In genomic region chr14:89314274-89314673, GRCh38 we compare ENCODE assay signal across 14 cellular contexts.
"Had no signal": no experiment of that assay in that cellular context is flagged by ENCODE, and none has a peak within 500 bp of the region (broad histone marks: within the 10 kb centered on the region; RNA-seq: fewer than 3 reads in every experiment).

No MANE protein-coding gene starts in this region.

- H3K4me3 Mint-ChIP-seq: activated naive CD4-positive, alpha-beta T cell treated with anti-CD3 and anti-CD28 coated beads, Interleukin-2, amount 10 ng/mL, durations not matched to agents 7 days and 5 days; effector memory CD8-positive, alpha-beta T cell; nephron had no signal

- H3K27me3 Mint-ChIP-seq: activated naive CD4-positive, alpha-beta T cell treated with anti-CD3 and anti-CD28 coated beads, Interleukin-2, amount 10 ng/mL, durations not matched to agents 7 days and 5 days; effector memory CD8-positive, alpha-beta T cell had no signal

- DNase-seq: activated CD4-positive, alpha-beta T cell treated with anti-CD3 and anti-CD28 coated beads for 4 hours; activated CD4-positive, alpha-beta T cell treated with anti-CD3 and anti-CD28 coated beads, Interleukin-2, amount 50 U/mL, for 4 hours; activated gamma-delta T cell; activated naive CD4-positive, alpha-beta T cell treated with anti-CD3 and anti-CD28 coated beads, Interleukin-2, amount 10 ng/mL, durations not matched to agents 7 days and 5 days; effector memory CD8-positive, alpha-beta T cell; foreskin melanocyte; islet precursor cell; left ventricle myocardium superior; posterior cingulate gyrus; right cardiac atrium; spleen; stimulated activated naive CD4-positive, alpha-beta T cell treated with Interleukin-2 at 50 U/mL for 16 hours had no signal

- ATAC-seq: effector memory CD8-positive, alpha-beta T cell; esophagus mucosa; left ventricle myocardium superior; right cardiac atrium had no signal

- H3K27ac Mint-ChIP-seq: effector memory CD8-positive, alpha-beta T cell; nephron had no signal
